8 cellular contexts compared by ENCODE assay signal in the genomic region with DNA sequence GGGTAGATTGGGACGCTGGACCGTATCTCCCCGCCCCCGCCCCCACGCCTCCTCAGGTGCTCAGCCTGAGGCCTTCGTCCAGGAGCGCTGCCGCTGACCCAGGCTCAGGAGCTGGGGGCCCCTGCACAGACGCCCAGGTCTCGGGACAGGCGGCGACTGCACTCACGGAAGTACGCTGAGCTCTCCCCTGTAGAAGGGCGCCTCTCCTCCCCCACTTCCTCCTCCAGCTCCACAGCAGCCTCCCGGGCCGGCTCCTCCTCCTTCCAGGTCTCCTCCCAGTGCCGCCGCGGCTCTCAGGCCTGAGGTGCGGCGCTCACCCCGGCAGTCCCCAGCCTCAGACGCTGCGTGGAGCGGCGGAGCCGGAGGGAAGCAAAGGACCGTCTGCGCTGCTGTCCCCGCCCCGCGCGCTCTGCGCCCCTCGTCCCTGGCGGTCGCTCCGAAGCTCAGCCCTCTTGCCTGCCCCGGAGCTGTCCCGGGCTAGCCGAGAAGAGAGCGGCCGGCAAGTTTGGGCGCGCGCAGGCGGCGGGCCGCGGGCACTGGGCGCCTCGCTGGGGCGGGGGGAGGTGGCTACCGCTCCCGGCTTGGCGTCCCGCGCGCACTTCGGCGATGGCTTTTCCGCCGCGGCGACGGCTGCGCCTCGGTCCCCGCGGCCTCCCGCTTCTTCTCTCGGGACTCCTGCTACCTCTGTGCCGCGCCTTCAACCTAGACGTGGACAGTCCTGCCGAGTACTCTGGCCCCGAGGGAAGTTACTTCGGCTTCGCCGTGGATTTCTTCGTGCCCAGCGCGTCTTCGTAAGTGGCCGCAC. TPM values are rescaled to one million over a fixed set of nuclear protein-coding genes. Genes with fewer than 3 reads are reported as not detected.
DNase-seq lines count a peak whose midpoint lies in the region; ATAC-seq, FAIRE-seq and TF ChIP-seq lines count a peak whose summit lies in the region.

A gene (plus strand): TSS at position 324 of the 805 bp plus-strand sequence. CDS start 283 bp downstream, at position 607.

- peaks cover 5% of the 10 kb centered on the region; the same call in 1 of the 2 replicates for H4K20me1 ChIP-seq in HepG2 (ENCODE audit: insufficient read depth, low read length)

- peak within 1 kb of the TSS; percentile 91 for H3K9ac ChIP-seq in HepG2 (ENCODE audit: insufficient read depth, low read depth, low read length)

- WGBS in HepG2 (ENCODE audit: low lambda C conversion rate), result 1% methylated on average over 58 of the region's 86 CpGs

- peak within 1 kb of the TSS; percentile 95 for H2AFZ ChIP-seq in HepG2 (ENCODE audit: low read length)

- DNase-seq in BE2C, result peak; percentile 88
- peak; percentile 91 for DNase-seq in NCI-H510A treated with DMSO at 0.1 percent for 48 hours (lab: John Stamatoyannopoulos, UW)
- DNase-seq in activated CD4-positive, alpha-beta T cell treated with anti-CD3 and anti-CD28 coated beads, Interleukin-2, amount 50 U/mL, for 24 hours (ENCODE audit: low read depth in 1 of 2, low spot score in 1 of 2), result peak; percentile 50 to 71
- peak; percentile 96 for DNase-seq in dermis blood vessel endothelial cell
- peak; percentile 93 for DNase-seq in HepG2 (ENCODE audit: low spot score)
- peak; percentile 69 to 75 for DNase-seq in stimulated activated CD4-positive, alpha-beta T cell treated with anti-CD3 and anti-CD28 coated beads, Interleukin-2, amount 100 ng/mL, for 48 hours

- H3K4me3 ChIP-seq in BE2C (ENCODE audit: low read depth, low read length) (peak within 1 kb of the TSS; percentile 73), HepG2 (replicated peaks in 1 of 3; ENCODE audit: insufficient read depth in 1 of 3, low read depth in 2 of 3, low read length in 3 of 3) (peak within 1 kb of the TSS; percentile 92 to 97 (median 95))

- H3K27ac ChIP-seq in HepG2 (ENCODE audit: extremely low read length, insufficient read depth, low read length), result peak within 1 kb of the TSS; percentile 89

- H3K27me3 ChIP-seq in BE2C, result no peaks in the 10 kb centered on the region
- no peaks in the 10 kb centered on the region; a peak in 2 of 5 replicates for H3K27me3 ChIP-seq in HepG2 (ENCODE audit: control insufficient read depth in 1 of 2, insufficient read depth in 2 of 2, low read length in 2 of 2)

- TF ChIP-seq CTCF in BE2C (IDR thresholded peaks at IDR 0.05; ENCODE audit: low read depth, low read length) (no peak), HepG2 (CRISPR knock-in tag; IDR thresholded peaks at IDR 0.05) (peak; percentile 55)

- TF ChIP-seq EP300 in HepG2 (IDR thresholded peaks at IDR 0.05; ENCODE audit: low read depth in 2 of 2, low read length in 2 of 2) (0 out of 4 replicates have a peak, but pooled peaks of 1 of the 2 experiments have one; percentile 21), HepG2 (CRISPR knock-in tag; IDR thresholded peaks at IDR 0.05; ENCODE audit: borderline replicate concordance) (0 out of 2 replicates have a peak, but pooled peaks have one; percentile 37)

- POLR2A ChIA-PET in HepG2 (lab: Yijun Ruan, JAX), result interaction anchor here (0.6 to 3.3 kb wide), 32 partner anchors 8 to 207 kb away, joined by 3 to 48 read pairs (median 5); a partner anchor contains a TSS

- BruUV-seq in HepG2 (replicated peaks; lab: Mats Ljungman, UMichigan), result no TSS peak

- intact Hi-C loops in HepG2 (cut with micrococcal nuclease; ENCODE audit: unreplicated experiment), result loop anchor here (1.0 to 5.0 kb wide), 6 partner anchors 15 to 1517 kb away; a partner anchor contains a TSS

- TF ChIP-seq RAD21 in HepG2 (CRISPR knock-in tag; IDR thresholded peaks at IDR 0.05), result peak; percentile 73

- ATAC-seq in GM19035 (IDR thresholded peaks at IDR 0.05; ENCODE audit: unreplicated experiment) (peak; percentile 96), HG03342 (IDR thresholded peaks at IDR 0.05; ENCODE audit: unreplicated experiment) (peak; percentile 94), HepG2 (peak; percentile 97)

- H3K4me1 ChIP-seq in BE2C (no peaks in the 10 kb centered on the region), HepG2 (ENCODE audit: insufficient read depth, low read length) (peaks cover 47% of the 10 kb centered on the region)

- H3K36me3 ChIP-seq in BE2C (no peaks in the 10 kb centered on the region), HepG2 (replicated peaks in 1 of 2; ENCODE audit: control insufficient read depth in 1 of 2, insufficient read depth in 2 of 2, low read length in 2 of 2) (no peaks in the 10 kb centered on the region)

- TF ChIP-seq POLR2A in HepG2 (IDR thresholded peaks at IDR 0.05; ENCODE audit: insufficient read depth in 1 of 2, low read depth in 2 of 2, low read length in 2 of 2), result peak; percentile 92 to 96

- peaks cover 48% of the 10 kb centered on the region for H3K79me2 ChIP-seq in HepG2 (ENCODE audit: insufficient read depth, low read length)

- in situ Hi-C loops in HepG2 (cut with HindIII; ENCODE audit: extremely low pct_ligation_motif_present, low pct_unique_long_range_greater_than_20kb), result no loop called here

- H3K4me2 ChIP-seq in HepG2 (ENCODE audit: low read depth, low read length), result peak within 1 kb of the TSS; percentile 97

- FAIRE-seq in HepG2 (lab: Jason Lieb, UNC), result peak; percentile 12

- H3K9me3 ChIP-seq in BE2C (no peaks in the 10 kb centered on the region), HepG2 (ENCODE audit: low read length) (no peaks in the 10 kb centered on the region)

- CTCF ChIA-PET in HepG2 (lab: Yijun Ruan, JAX; ENCODE audit: low intra/inter-chr PET ratio, low total read pairs), result no interaction called here

TF ChIP-seq in HepG2, 621 proteins besides CTCF, POLR2A, EP300 and RAD21 (continues in another document):
- TF ChIP-seq IRX3 (CRISPR knock-in tag; IDR thresholded peaks at IDR 0.05; ENCODE audit: borderline replicate concordance, low read depth) (peak; percentile 92), FOXJ3 (CRISPR knock-in tag; IDR thresholded peaks at IDR 0.05; ENCODE audit: borderline replicate concordance) (no peak), ZNF251 (CRISPR knock-in tag; IDR thresholded peaks at IDR 0.05) (no peak), ZNF33B (CRISPR knock-in tag; IDR thresholded peaks at IDR 0.05) (no peak), AKAP8 (CRISPR knock-in tag; IDR thresholded peaks at IDR 0.05) (no peak)

RNA-seq across cellular contexts. Expression of the gene that starts here (rescaled TPM):
- polyA plus RNA-seq in BE2C (2012; ENCODE audit: insufficient read depth, insufficient read length, low read depth), result 13.4 TPM
- total RNA-seq in dermis blood vessel endothelial cell (182 and 188 TPM in 2 replicates), HepG2 (2016; rRNA removed; fragmentation: Illumina TruSeq; extraction: Trizol) (35.8 and 60.4 TPM in 2 replicates)
- 3.7 and 6.3 TPM in 2 replicates for total RNA-seq in HepG2 (2016; cell fraction: cytosol; rRNA removed; fragmentation: Illumina TruSeq; extraction: Trizol; ENCODE audit: low read depth)
- total RNA-seq in HepG2 (2016; cell fraction: insoluble cytoplasmic fraction; rRNA removed; fragmentation: Illumina TruSeq; extraction: Trizol), result 33.3 and 58.5 TPM in 2 replicates
- 7.7 and 8.2 TPM in 2 replicates for total RNA-seq in HepG2 (2016; cell fraction: membrane; rRNA removed; fragmentation: Illumina TruSeq; extraction: Trizol)
- total RNA-seq in HepG2 (2016; cell fraction: nucleus; rRNA removed; fragmentation: Illumina TruSeq; extraction: Trizol), result 74.9 and 86.9 TPM in 2 replicates
- polyA plus RNA-seq in HepG2 (2011; rRNA removed), result 52.0 and 59.1 TPM in 2 replicates
- polyA plus RNA-seq in HepG2 (2011; cell fraction: cytosol; rRNA removed), result 21.6 and 34.2 TPM in 2 replicates
- polyA plus RNA-seq in HepG2 (2011; cell fraction: nucleus; rRNA removed), result 55.2 and 64.5 TPM in 2 replicates
- 25.9 and 41.2 TPM in 2 replicates for polyA plus RNA-seq in HepG2 (2012)
- 0.74 and 0.83 TPM in 2 replicates for polyA plus RNA-seq in HepG2 (2016; cell fraction: cytosol; fragmentation: Illumina TruSeq; extraction: Trizol; ENCODE audit: low read depth)
- 14.0 and 15.7 TPM in 2 replicates for polyA plus RNA-seq in HepG2 (2016; cell fraction: insoluble cytoplasmic fraction; fragmentation: Illumina TruSeq; extraction: Trizol; ENCODE audit: low read depth)
- polyA plus RNA-seq in HepG2 (2016; cell fraction: membrane; fragmentation: Illumina TruSeq; extraction: Trizol; ENCODE audit: low read depth), result 1.8 and 2.3 TPM in 2 replicates
- polyA plus RNA-seq in HepG2 (2016; cell fraction: nucleus; fragmentation: Illumina TruSeq; extraction: Trizol; ENCODE audit: insufficient read depth, low read depth), result 56.7 and 59.3 TPM in 2 replicates
- polyA minus RNA-seq in HepG2 (2011; rRNA and poly(A)+ RNA removed; ENCODE audit: low replicate concordance), result 22.8 and 55.2 TPM in 2 replicates
- 138 and 152 TPM in 2 replicates for polyA minus RNA-seq in HepG2 (2011; cell fraction: cytosol; rRNA and poly(A)+ RNA removed)
- polyA minus RNA-seq in HepG2 (2011; cell fraction: nucleus; rRNA and poly(A)+ RNA removed), result 135 and 161 TPM in 2 replicates

Comparison
In these comparisons a context has a peak if more than half of its experiments do, and no peak if none do; other contexts are left out.
1. Peak in every context shown above with its lines: DNase-seq, ATAC-seq, H3K4me3 ChIP-seq and H3K27ac ChIP-seq.